ENCODE assay signal across 10 cellular contexts in the genomic region with DNA sequence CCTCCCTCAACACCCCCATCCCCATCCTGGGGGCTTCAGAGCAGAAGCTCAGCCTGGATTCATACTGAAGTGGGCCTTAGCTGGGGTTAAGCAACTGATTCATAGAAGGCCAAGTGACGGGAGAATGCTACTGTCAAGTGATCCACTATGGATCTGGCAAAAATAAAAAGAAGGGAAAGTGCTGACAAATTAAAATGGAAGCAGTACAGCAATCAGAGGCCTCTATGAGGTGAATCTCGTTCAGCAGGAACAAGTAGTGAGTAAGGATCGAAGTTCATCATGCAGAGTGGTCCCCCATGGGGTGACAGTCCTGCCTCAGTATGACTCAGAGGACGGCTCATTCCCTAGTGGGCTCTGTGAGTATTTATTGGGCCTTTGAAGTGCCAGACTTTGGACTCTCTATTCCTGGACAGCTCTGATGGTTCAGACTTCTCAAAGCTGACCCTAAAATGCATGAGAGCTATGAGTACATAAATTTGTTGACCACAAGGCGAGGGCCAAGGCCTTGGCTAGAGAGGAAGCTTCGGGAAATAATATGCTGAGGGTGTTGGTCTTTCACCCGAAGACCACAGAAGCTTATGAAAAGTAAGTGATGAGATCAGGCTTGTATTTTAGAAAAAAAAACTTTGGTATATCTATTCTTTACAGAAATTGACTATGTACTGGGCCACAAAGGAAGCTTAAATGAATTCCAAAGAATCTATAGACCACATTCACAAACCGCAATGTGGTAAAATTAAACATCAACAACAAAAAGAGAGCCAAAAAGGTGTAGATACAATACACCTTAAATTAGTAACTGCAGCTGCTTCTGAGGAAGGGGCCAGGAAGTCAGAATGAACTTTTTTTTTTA. TPM values are rescaled to one million over a fixed set of nuclear protein-coding genes. Genes with fewer than 3 reads are reported as not detected.
DNase-seq lines count a peak whose midpoint lies in the region; ATAC-seq and TF ChIP-seq lines count a peak whose summit lies in the region.
"Had no signal": no experiment of that assay in that cellular context is flagged by ENCODE, and none has a peak within 500 bp of the region (broad histone marks: within the 10 kb centered on the region; RNA-seq: fewer than 3 reads in every experiment).

No MANE protein-coding gene starts in this region.

- peak overlapping the region; percentile 10 for H3K4me2 ChIP-seq in osteoblast (ENCODE audit: insufficient read depth, low read length)

- peaks cover 32% of the 10 kb centered on the region for H3K36me3 Mint-ChIP-seq in activated naive CD8-positive, alpha-beta T cell treated with anti-CD3 and anti-CD28 coated beads for 36 hours
- H3K36me3 Mint-ChIP-seq in effector memory CD8-positive, alpha-beta T cell (ENCODE audit: insufficient read depth): peaks cover 2% of the 10 kb centered on the region

- H3K27ac Mint-ChIP-seq in activated naive CD8-positive, alpha-beta T cell treated with anti-CD3 and anti-CD28 coated beads for 36 hours: peak overlapping the region; percentile 96
- no peak overlapping the region for H3K27ac Mint-ChIP-seq in effector memory CD8-positive, alpha-beta T cell
- H3K27ac Mint-ChIP-seq: mesothelial cell of epicardium had no signal

- no peaks in the 10 kb centered on the region for H3K36me3 ChIP-seq in osteoblast (ENCODE audit: insufficient read depth, low read length)

- peak overlapping the region; percentile 61 for H2AFZ ChIP-seq in osteoblast (ENCODE audit: low read length)

- DNase-seq in Daoy (ENCODE audit: low read depth) (peak; percentile 37), M059J (ENCODE audit: low read depth) (peak; percentile 38), osteoblast (ENCODE audit: insufficient read length, low spot score, missing footprints) (peak; percentile 75), NCI-H2171 (lab: John Stamatoyannopoulos, UW) (no peak), KG1 (lab: John Stamatoyannopoulos, UW) (no peak)
- peak; percentile 63 for DNase-seq in activated naive CD8-positive, alpha-beta T cell treated with anti-CD3 and anti-CD28 coated beads for 36 hours
- DNase-seq in effector memory CD8-positive, alpha-beta T cell: no peak
- DNase-seq: NCI-H2227 treated with DMSO at 0.1 percent for 48 hours had no signal

- H3K4me3 Mint-ChIP-seq in activated naive CD8-positive, alpha-beta T cell treated with anti-CD3 and anti-CD28 coated beads for 36 hours: peak overlapping the region; percentile 50
- no peak overlapping the region for H3K4me3 Mint-ChIP-seq in effector memory CD8-positive, alpha-beta T cell
- H3K4me3 Mint-ChIP-seq: mesothelial cell of epicardium had no signal

- peaks cover 7% of the 10 kb centered on the region for H3K4me1 ChIP-seq in osteoblast (ENCODE audit: insufficient read depth, low read length)

- H3K27ac ChIP-seq in osteoblast (ENCODE audit: low read depth, low read length): peak overlapping the region; percentile 54

- H3K9me3 Mint-ChIP-seq in activated naive CD8-positive, alpha-beta T cell treated with anti-CD3 and anti-CD28 coated beads for 36 hours: peaks cover 11% of the 10 kb centered on the region
- H3K9me3 Mint-ChIP-seq in effector memory CD8-positive, alpha-beta T cell: no peaks in the 10 kb centered on the region

- peaks cover under 1% of the 10 kb centered on the region for H3K79me2 ChIP-seq in osteoblast (ENCODE audit: insufficient read depth, low read length)

- ATAC-seq in HG02798 (IDR thresholded peaks at IDR 0.05; ENCODE audit: poor library complexity, unreplicated experiment): no peak
- no peak for ATAC-seq in effector memory CD8-positive, alpha-beta T cell (replicated peaks)

- no peak for TF ChIP-seq CTCF in osteoblast (IDR thresholded peaks at IDR 0.05; ENCODE audit: extremely low read depth, low read depth, low read length)

- H4K20me1 ChIP-seq in osteoblast (ENCODE audit: insufficient read depth, low read length): no peaks in the 10 kb centered on the region

- no peaks in the 10 kb centered on the region for H3K27me3 ChIP-seq in osteoblast (ENCODE audit: insufficient read depth, low read length)

- peaks cover 58% of the 10 kb centered on the region for H3K4me1 Mint-ChIP-seq in activated naive CD8-positive, alpha-beta T cell treated with anti-CD3 and anti-CD28 coated beads for 36 hours
- H3K4me1 Mint-ChIP-seq in effector memory CD8-positive, alpha-beta T cell (ENCODE audit: low read depth in 2 of 2): peaks cover 3 to 4% of the 10 kb centered on the region in 2 donors
- H3K4me1 Mint-ChIP-seq: mesothelial cell of epicardium had no signal

- no peaks in the 10 kb centered on the region for H3K27me3 Mint-ChIP-seq in activated naive CD8-positive, alpha-beta T cell treated with anti-CD3 and anti-CD28 coated beads for 36 hours
- no peaks in the 10 kb centered on the region for H3K27me3 Mint-ChIP-seq in effector memory CD8-positive, alpha-beta T cell

- no peak overlapping the region for H3K4me3 ChIP-seq in osteoblast (ENCODE audit: insufficient read depth, low read length)

- H3K9me3 ChIP-seq in osteoblast (ENCODE audit: low read depth, low read length): no peaks in the 10 kb centered on the region

RNA-seq across cellular contexts. Expression of gene NSMCE1, which starts 5.3 kb away (rescaled TPM):
- total RNA-seq in Daoy (2014; rRNA removed; shearing (Covaris generic)): 64.6 and 68.8 TPM in 2 replicates
- total RNA-seq in M059J (2014; rRNA removed; shearing (Covaris generic)): 46.3 and 49.4 TPM in 2 replicates
- 100 to 1,000 TPM; 133 to 146 TPM for total RNA-seq in activated naive CD8-positive, alpha-beta T cell treated with anti-CD3 and anti-CD28 coated beads for 36 hours
- 57.9 and 71.3 TPM in 2 replicates for total RNA-seq in osteoblast

RNA-seq across cellular contexts. Expression of gene IL4R, which starts 39.9 kb away (rescaled TPM):
- 6.2 and 8.6 TPM in 2 replicates for total RNA-seq in Daoy (2014; rRNA removed; shearing (Covaris generic))
- 8.5 and 13.1 TPM in 2 replicates for total RNA-seq in M059J (2014; rRNA removed; shearing (Covaris generic))
- total RNA-seq in activated naive CD8-positive, alpha-beta T cell treated with anti-CD3 and anti-CD28 coated beads for 36 hours: 100 to 1,000 TPM; 183 to 190 TPM
- 28.0 and 32.9 TPM in 2 replicates for total RNA-seq in osteoblast

Comparison
In these comparisons a context has a peak if more than half of its experiments do, and no peak if none do; other contexts are left out.
1. DNase-seq: peak in Daoy (single experiment), M059J (single experiment), activated naive CD8-positive, alpha-beta T cell treated with anti-CD3 and anti-CD28 coated beads for 36 hours (single experiment) and osteoblast (single experiment); none in NCI-H2171 (single experiment), KG1 (single experiment) and effector memory CD8-positive, alpha-beta T cell (0 of 3).